ENCODE assay signal across 8 cellular contexts in the genomic region with DNA sequence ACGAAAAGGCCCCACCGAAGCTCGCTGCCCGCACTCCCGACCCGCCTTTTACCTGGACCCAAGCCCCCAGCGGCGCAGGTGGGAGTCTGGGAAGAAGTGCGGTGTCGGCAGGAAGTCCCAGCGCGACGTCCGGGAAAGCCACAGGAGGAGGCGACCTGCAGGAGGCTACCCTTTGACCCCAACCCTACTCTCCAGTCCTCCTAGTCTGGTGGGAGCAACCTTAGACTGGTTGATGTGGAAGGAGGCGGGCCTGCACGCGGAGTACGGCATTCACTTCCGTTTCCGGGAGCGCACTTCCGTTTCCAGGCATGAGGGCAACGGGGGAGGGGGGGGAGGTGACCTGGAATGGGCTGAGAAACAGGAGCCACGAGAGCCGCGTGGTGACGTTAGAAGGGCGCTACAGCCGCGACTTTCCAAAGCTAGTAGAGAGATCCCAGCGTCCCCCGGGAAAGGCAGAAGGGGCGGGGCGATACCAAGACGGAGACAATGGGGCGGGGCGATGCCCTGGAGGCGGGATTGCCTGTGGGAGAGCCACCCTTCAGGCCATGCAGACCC. TPM values are rescaled to one million over a fixed set of nuclear protein-coding genes. Genes with fewer than 3 reads are reported as not detected.
A peak's percentile ranks its signal among the peaks of the same experiment; 100 is the strongest.
DNase-seq lines count a peak whose midpoint lies in the region; ATAC-seq, FAIRE-seq and TF ChIP-seq lines count a peak whose summit lies in the region.

No MANE protein-coding gene starts in this region.

- WGBS in HUES64 = 90% methylated on average over 39 of the region's 39 CpGs

- peak; percentile 80 for ATAC-seq in activated CD4-positive, alpha-beta T cell treated with anti-CD3 and anti-CD28 coated beads for 36 hours
- ATAC-seq in HG03571 (IDR thresholded peaks at IDR 0.05; ENCODE audit: unreplicated experiment) = no peak

- FAIRE-seq in GM19239 (lab: Jason Lieb, UNC) = no peak

- intact Hi-C loops in activated CD4-positive, alpha-beta T cell treated with anti-CD3 and anti-CD28 coated beads for 36 hours (cut with DNase I, micrococcal nuclease) = loop anchor here in 1 of 2 experiments (1.0 kb wide), 1 partner anchor 83 kb away; the partner anchor contains the start of gene ZNF559
- intact Hi-C loops in dorsolateral prefrontal cortex (cut with DNase I) = no loop called here

- peaks cover 18% of the 10 kb centered on the region for H3K4me1 Mint-ChIP-seq in activated CD4-positive, alpha-beta T cell treated with anti-CD3 and anti-CD28 coated beads for 36 hours

- H3K27ac ChIP-seq in HUES64 (ENCODE audit: low read depth, low read length) (no peak overlapping the region), dorsolateral prefrontal cortex (no peak overlapping the region), muscle layer of colon (ENCODE audit: low read depth, low read length) (peak overlapping the region; percentile 13)

- H3K27ac Mint-ChIP-seq in activated CD4-positive, alpha-beta T cell treated with anti-CD3 and anti-CD28 coated beads for 36 hours = peak overlapping the region; percentile 60

- CTCF ChIA-PET in AG04449 (lab: Yijun Ruan, JAX) = interaction anchor here (1.5 to 2.4 kb wide), 2 partner anchors 28 to 201 kb away, joined by 8 read pairs; partner anchors contain the start of gene ZNF266
- CTCF ChIA-PET in activated CD4-positive, alpha-beta T cell treated with anti-CD3 and anti-CD28 coated beads for 36 hours (lab: Charles Lee) = no interaction called here

- peaks cover 34% of the 10 kb centered on the region for H3K9me3 Mint-ChIP-seq in activated CD4-positive, alpha-beta T cell treated with anti-CD3 and anti-CD28 coated beads for 36 hours (ENCODE audit: low read depth)

- H3K27me3 ChIP-seq in HUES64 (ENCODE audit: insufficient read depth, low read length) (no peaks in the 10 kb centered on the region), dorsolateral prefrontal cortex (peaks cover 0 to 7% (median 0%) of the 10 kb centered on the region in 45 donors), muscle layer of colon (ENCODE audit: control insufficient read depth in 1 of 2, insufficient read depth in 2 of 2, low read length in 2 of 2) (no peaks in the 10 kb centered on the region)

- H3K36me3 ChIP-seq in HUES64 (ENCODE audit: insufficient read depth, low read length) (peaks cover 3% of the 10 kb centered on the region), muscle layer of colon (ENCODE audit: insufficient read depth, low read length) (no peaks in the 10 kb centered on the region)

- no peaks in the 10 kb centered on the region for H3K27me3 Mint-ChIP-seq in activated CD4-positive, alpha-beta T cell treated with anti-CD3 and anti-CD28 coated beads for 36 hours

- H3K4me3 ChIP-seq in AG04449 (ENCODE audit: low read depth, low read length) = peak overlapping the region; percentile 80
- H3K4me3 ChIP-seq in HUES64 (ENCODE audit: low read length) = peak overlapping the region; percentile 23; the same call in 1 of the 2 replicates
- peak overlapping the region in 57 of 59 donors; percentile 16 to 66 (median 50) for H3K4me3 ChIP-seq in dorsolateral prefrontal cortex
- H3K4me3 ChIP-seq in muscle layer of colon (ENCODE audit: low read depth in 1 of 2, low read length in 2 of 2) = peak overlapping the region; percentile 54 to 74

- no peak for TF ChIP-seq CTCF in AG04449 (IDR thresholded peaks at IDR 0.05; ENCODE audit: insufficient read depth, low read length, missing control alignments)
- TF ChIP-seq CTCF in dorsolateral prefrontal cortex (IDR thresholded peaks at IDR 0.05 in 54 of 56, conservative IDR thresholded peaks at IDR 0.05 in 2 of 56; ENCODE audit: low read depth in 1 of 56, partially characterized antibody in 56 of 56) = no peak

- POLR2A ChIA-PET in AG04449 (lab: Yijun Ruan, JAX) = no interaction called here
- POLR2A ChIA-PET in activated CD4-positive, alpha-beta T cell treated with anti-CD3 and anti-CD28 coated beads for 36 hours (lab: Charles Lee) = no interaction called here

- H3K9me3 ChIP-seq in HUES64 (ENCODE audit: insufficient read depth, low read depth, low read length) (peaks cover 76% of the 10 kb centered on the region), muscle layer of colon (ENCODE audit: low read length) (peaks cover 21% of the 10 kb centered on the region)

- H3K9ac ChIP-seq in HUES64 (ENCODE audit: low read depth, low read length) (no peak overlapping the region), muscle layer of colon (ENCODE audit: low read length) (no peak overlapping the region)

- no peaks in the 10 kb centered on the region for H3K4me1 ChIP-seq in HUES64 (ENCODE audit: insufficient read depth, low read length)
- no peaks in the 10 kb centered on the region for H3K4me1 ChIP-seq in muscle layer of colon (ENCODE audit: insufficient read depth, low read length)

- DNase-seq in AG04449 (ENCODE audit: low read depth, low spot score) = peak; percentile 12
- DNase-seq in activated CD4-positive, alpha-beta T cell treated with anti-CD3 and anti-CD28 coated beads for 36 hours = peak; percentile 82
- peak in 9 of 10 donors; percentile 14 to 68 (median 39) for DNase-seq in dorsolateral prefrontal cortex
- DNase-seq in stimulated activated naive CD4-positive, alpha-beta T cell (lab: John Stamatoyannopoulos, UW) = peak in 5 of 6 experiments; percentile 8 to 49 (median 39)
- DNase-seq in GM19239 (ENCODE audit: insufficient read length, low spot score) = no peak

- peaks cover 58% of the 10 kb centered on the region for H3K36me3 Mint-ChIP-seq in activated CD4-positive, alpha-beta T cell treated with anti-CD3 and anti-CD28 coated beads for 36 hours (ENCODE audit: low read depth)

- H3K4me3 Mint-ChIP-seq in activated CD4-positive, alpha-beta T cell treated with anti-CD3 and anti-CD28 coated beads for 36 hours = peak overlapping the region; percentile 70

RNA-seq across cellular contexts. Expression of gene ZNF266, which starts 28.5 kb away (rescaled TPM):
- 10.7 TPM for polyA plus RNA-seq in HUES64 (2013, experiment 1 of 2)
- 11.9 TPM for polyA plus RNA-seq in HUES64 (2013, experiment 2 of 2)
- 10 to 100 TPM; 17.1 to 22.4 TPM for total RNA-seq in activated CD4-positive, alpha-beta T cell treated with anti-CD3 and anti-CD28 coated beads for 36 hours
- 10 to 100 TPM; 10.7 to 38.2 (median 18.7) TPM for total RNA-seq in dorsolateral prefrontal cortex

RNA-seq across cellular contexts. Expression of gene ZNF177, which starts 44.1 kb away (rescaled TPM):
- polyA plus RNA-seq in HUES64 (2013, experiment 1 of 2) = 2.5 TPM
- 3.1 TPM for polyA plus RNA-seq in HUES64 (2013, experiment 2 of 2)
- 1 to 10 TPM in 1 of 2 experiments, under 1 TPM in 1; 0.94 to 1.0 TPM for total RNA-seq in activated CD4-positive, alpha-beta T cell treated with anti-CD3 and anti-CD28 coated beads for 36 hours
- total RNA-seq in dorsolateral prefrontal cortex = 10 to 100 TPM in 48 of 120 experiments, 1 to 10 TPM in 72; 3.1 to 22.0 (median 9.1) TPM

Comparison
In these comparisons a context has a peak if more than half of its experiments do, and no peak if none do; other contexts are left out.
1. H3K4me3 ChIP-seq: peak in every context shown above with its lines; median percentile 80 in AG04449; 64 in muscle layer of colon; 50 in dorsolateral prefrontal cortex; 23 in HUES64.